ENCODE assay signal across 8 cellular contexts in the genomic region with DNA sequence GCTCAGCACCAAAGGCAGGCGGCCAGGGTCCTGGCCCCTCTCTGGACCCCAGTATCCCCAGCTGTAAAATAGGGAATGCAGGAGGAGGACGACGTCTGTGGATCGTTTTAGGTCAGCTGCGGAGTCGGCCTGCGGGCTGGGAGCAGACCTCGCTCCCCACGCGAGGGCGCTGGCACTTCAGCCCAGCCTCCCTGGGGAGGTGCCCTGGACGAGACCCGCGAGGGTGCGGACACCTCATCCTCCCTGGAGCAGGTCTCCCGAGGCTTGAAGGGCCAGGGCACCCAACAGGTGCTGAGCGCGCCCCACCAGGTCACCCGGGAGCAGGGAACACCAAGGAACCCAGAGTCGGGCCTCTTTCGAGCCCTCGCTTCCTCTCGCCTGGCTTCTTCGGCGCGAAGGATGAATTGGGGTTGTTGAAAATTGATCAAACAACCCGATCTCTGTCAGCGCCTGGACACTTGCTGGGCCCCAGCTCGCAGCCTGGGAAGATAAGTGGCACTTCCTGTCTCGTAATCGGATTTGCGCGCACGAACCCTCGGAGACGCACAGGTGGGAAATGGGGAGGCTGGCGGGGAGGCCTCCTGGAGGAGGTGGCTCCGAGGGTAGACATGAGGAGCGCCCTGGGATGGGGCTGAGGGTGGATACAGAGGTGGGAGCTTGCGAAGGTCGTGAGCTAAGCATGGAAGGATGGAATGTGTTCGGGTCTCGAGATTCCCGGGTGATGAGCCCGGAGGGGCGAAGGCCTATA. TPM values are rescaled to one million over a fixed set of nuclear protein-coding genes. Genes with fewer than 3 reads are reported as not detected.
DNase-seq lines count a peak whose midpoint lies in the region; ATAC-seq and TF ChIP-seq lines count a peak whose summit lies in the region.

No MANE protein-coding gene starts in this region.

- H3K27ac Mint-ChIP-seq in CD14-positive monocyte, result peak overlapping the region; percentile 55 to 88 (median 80)

- DNase-seq in CD14-positive monocyte (ENCODE audit: low spot score), result no peak
- peak; percentile 28 for DNase-seq in MV-4-11 (lab: John Stamatoyannopoulos, UW)
- peak; percentile 53 to 57 for DNase-seq in activated CD4-positive, alpha-beta T cell treated with anti-CD3 and anti-CD28 coated beads, Interleukin-2, amount 50 U/mL, for 4 hours
- DNase-seq in effector CD4-positive, alpha-beta T cell, result peak; percentile 51
- peak; percentile 69 for DNase-seq in mesendoderm
- DNase-seq in stimulated activated CD8-positive, alpha-beta memory T cell treated with anti-CD3 and anti-CD28 coated beads, Interleukin-15, amount 100 ng/mL, for 48 hours (ENCODE audit: low read depth in 2 of 2), result peak; percentile 43 to 49
- no peak for DNase-seq in COR-L47 (lab: John Stamatoyannopoulos, UW)

- peaks cover 4% of the 10 kb centered on the region for H3K27me3 ChIP-seq in mesendoderm (ENCODE audit: insufficient read depth, low read length, poor library complexity)

- no peak overlapping the region for H2AK5ac ChIP-seq in mesendoderm (ENCODE audit: low read length)

- H3K36me3 Mint-ChIP-seq in CD14-positive monocyte, result peaks cover 12 to 18% of the 10 kb centered on the region in 2 donors

- no CpG with 5 or more reads among the region's 46 CpGs for WGBS in mesendoderm (ENCODE audit: extremely low coverage, insufficient coverage, low lambda C conversion rate)

- peak overlapping the region; percentile 61 for H3K9ac ChIP-seq in mesendoderm (ENCODE audit: low read length)

- no peak overlapping the region for H2BK120ac ChIP-seq in mesendoderm (ENCODE audit: low read depth, low read length)

- no peak overlapping the region for H3K27ac ChIP-seq in mesendoderm (ENCODE audit: low read depth, low read length)

- H3K79me1 ChIP-seq in mesendoderm (ENCODE audit: low read length), result no peaks in the 10 kb centered on the region

- H3K4ac ChIP-seq in mesendoderm (ENCODE audit: low read depth, low read length), result no peak overlapping the region

- TF ChIP-seq CTCF in CD14-positive monocyte (IDR thresholded peaks at IDR 0.05), result peak; percentile 74

- no peak overlapping the region for H3K18ac ChIP-seq in mesendoderm (ENCODE audit: low read length)

- peak overlapping the region; percentile 56 for H3K4me3 ChIP-seq in mesendoderm (ENCODE audit: low read length)

- peak overlapping the region; percentile 92 to 94 for H3K4me3 Mint-ChIP-seq in CD14-positive monocyte

- peaks cover 49% of the 10 kb centered on the region for H3K4me1 Mint-ChIP-seq in CD14-positive monocyte

- no peak overlapping the region for H4K8ac ChIP-seq in mesendoderm (ENCODE audit: low read depth, low read length)

- peak overlapping the region; percentile 85 for H3K56ac ChIP-seq in mesendoderm (ENCODE audit: low read length)

- peak; percentile 11 for ATAC-seq in GM21360 (IDR thresholded peaks at IDR 0.05; ENCODE audit: unreplicated experiment)

- intact Hi-C loops in CD14-positive monocyte (cut with micrococcal nuclease), result loop anchor here (5.0 kb wide), 2 partner anchors 35 to 45 kb away; no protein-coding TSS in a partner anchor

- no peak overlapping the region for H2BK5ac ChIP-seq in mesendoderm (ENCODE audit: low read length)

- peaks cover 0 to 4% (median 3%) of the 10 kb centered on the region in 7 donors for H3K9me3 Mint-ChIP-seq in CD14-positive monocyte

- H3K4me1 ChIP-seq in mesendoderm (ENCODE audit: control insufficient read depth, low read depth, low read length), result no peaks in the 10 kb centered on the region

- H3K36me3 ChIP-seq in mesendoderm (ENCODE audit: control insufficient read depth, insufficient read depth, low read length), result no peaks in the 10 kb centered on the region

- H3K4me2 ChIP-seq in mesendoderm (ENCODE audit: low read length), result peak overlapping the region; percentile 96

- H4K5ac ChIP-seq in mesendoderm (ENCODE audit: low read length), result no peak overlapping the region

- H3K23ac ChIP-seq in mesendoderm (ENCODE audit: low read length), result peak overlapping the region; percentile 73

- H3K79me2 ChIP-seq in mesendoderm (ENCODE audit: control insufficient read depth, insufficient read depth, low read length), result no peaks in the 10 kb centered on the region

- H2BK15ac ChIP-seq in mesendoderm (replicated peaks; ENCODE audit: low read depth), result no peak overlapping the region

- peaks cover 30 to 52% (median 34%) of the 10 kb centered on the region in 3 donors for H3K27me3 Mint-ChIP-seq in CD14-positive monocyte (ENCODE audit: low read depth in 3 of 3)

RNA-seq across cellular contexts. Expression of a gene that starts 0.6 kb away (rescaled TPM):
- 10 to 100 TPM; 15.5 to 16.0 TPM for polyA plus RNA-seq in CD14-positive monocyte
- 2.8 TPM for polyA plus RNA-seq in mesendoderm (2013, experiment 1 of 2)
- 2.9 TPM for polyA plus RNA-seq in mesendoderm (2013, experiment 2 of 2)

Comparison
In these comparisons a context has a peak if more than half of its experiments do, and no peak if none do; other contexts are left out.
1. DNase-seq: peak in MV-4-11 (single experiment), activated CD4-positive, alpha-beta T cell treated with anti-CD3 and anti-CD28 coated beads, Interleukin-2, amount 50 U/mL, for 4 hours (2 of 2), effector CD4-positive, alpha-beta T cell (single experiment), mesendoderm (single experiment) and stimulated activated CD8-positive, alpha-beta memory T cell treated with anti-CD3 and anti-CD28 coated beads, Interleukin-15, amount 100 ng/mL, for 48 hours (2 of 2); none in CD14-positive monocyte (single experiment) and COR-L47 (single experiment).